In genomic region chr4:1363540-1363939, GRCh38 we compare ENCODE assay signal across 33 cellular contexts. TPM values are rescaled to one million over a fixed set of nuclear protein-coding genes. Genes with fewer than 3 reads are reported as not detected.
"Had no signal": no experiment of that assay in that cellular context is flagged by ENCODE, and none has a peak within 500 bp of the region (broad histone marks: within the 10 kb centered on the region; RNA-seq: fewer than 3 reads in every experiment).

No MANE protein-coding gene starts in this region.

- H3K9me3 Mint-ChIP-seq: activated CD4-positive, alpha-beta T cell treated with anti-CD3 and anti-CD28 coated beads, Interleukin-2, amount 10 ng/mL, durations not matched to agents 24 days and 14 days; activated CD8-positive, alpha-beta T cell treated with anti-CD3 and anti-CD28 coated beads for 36 hours; activated naive CD4-positive, alpha-beta T cell treated with anti-CD3 and anti-CD28 coated beads for 36 hours; activated naive CD4-positive, alpha-beta T cell treated with anti-CD3 and anti-CD28 coated beads, Interleukin-2, amount 50 U/mL, for 72 hours; activated T-cell treated with anti-CD3 and anti-CD28 coated beads, Interleukin-2, amount 50 U/mL, for 24 hours; activated T-helper 1 cell treated with anti-CD3 and anti-CD28 coated beads, Interleukin-12 subunit alpha, Interleukin-12 subunit beta, Interleukin-2, Interleukin-4 antibody, amounts not matched to agents 30 ng/mL and 10 ng/mL and 1 ng/mL, durations not matched to agents 14 hours and 24 hours and 36 hours; IgD-negative memory B cell had no signal

- H3K27me3 Mint-ChIP-seq: activated CD4-positive, alpha-beta T cell treated with anti-CD3 and anti-CD28 coated beads, Interleukin-2, amount 10 ng/mL, durations not matched to agents 24 days and 14 days; activated CD8-positive, alpha-beta T cell treated with anti-CD3 and anti-CD28 coated beads for 36 hours; activated T-cell treated with anti-CD3 and anti-CD28 coated beads, Interleukin-2, amount 50 U/mL, for 24 hours; IgD-negative memory B cell had no signal

- DNase-seq: activated CD4-positive, alpha-beta T cell treated with anti-CD3 and anti-CD28 coated beads, Interleukin-2, amount 10 ng/mL, durations not matched to agents 24 days and 14 days; activated CD4-positive, alpha-beta T cell treated with anti-CD3 and anti-CD28 coated beads, Interleukin-2, amount 50 U/mL, for 4 hours; activated CD8-positive, alpha-beta T cell treated with anti-CD3 and anti-CD28 coated beads for 36 hours; activated gamma-delta T cell treated with Interleukin-2 at 50 U/mL for 16 hours; activated naive CD4-positive, alpha-beta T cell treated with anti-CD3 and anti-CD28 coated beads for 36 hours; activated T-cell treated with anti-CD3 and anti-CD28 coated beads, Interleukin-2, amount 50 U/mL, for 24 hours; adrenal gland; body of pancreas; caudate nucleus; cerebellar nuclear complex; Karpas-422; KBM-7; NCI-H1048; NCI-H1105 treated with DMSO at 0.1 percent for 48 hours; NCI-H146; NCI-H187; NCI-H2029 treated with DMSO at 0.1 percent for 48 hours; NCI-H2107; NCI-H510A; NCI-H526; PC-9; Right ventricle myocardium superior; T1000 had no signal

- H3K27ac Mint-ChIP-seq: activated CD4-positive, alpha-beta T cell treated with anti-CD3 and anti-CD28 coated beads, Interleukin-2, amount 10 ng/mL, durations not matched to agents 24 days and 14 days; activated CD8-positive, alpha-beta T cell treated with anti-CD3 and anti-CD28 coated beads for 36 hours; activated naive CD4-positive, alpha-beta T cell treated with anti-CD3 and anti-CD28 coated beads for 36 hours; activated naive CD4-positive, alpha-beta T cell treated with anti-CD3 and anti-CD28 coated beads, Interleukin-2, amount 50 U/mL, for 72 hours; activated T-cell treated with anti-CD3 and anti-CD28 coated beads, Interleukin-2, amount 50 U/mL, for 24 hours; activated T-helper 1 cell treated with anti-CD3 and anti-CD28 coated beads, Interleukin-12 subunit alpha, Interleukin-12 subunit beta, Interleukin-2, Interleukin-4 antibody, amounts not matched to agents 30 ng/mL and 10 ng/mL and 1 ng/mL, durations not matched to agents 14 hours and 24 hours and 36 hours; IgD-negative memory B cell had no signal

- H3K4me3 Mint-ChIP-seq: activated CD4-positive, alpha-beta T cell treated with anti-CD3 and anti-CD28 coated beads, Interleukin-2, amount 10 ng/mL, durations not matched to agents 24 days and 14 days; activated CD8-positive, alpha-beta T cell treated with anti-CD3 and anti-CD28 coated beads for 36 hours; activated naive CD4-positive, alpha-beta T cell treated with anti-CD3 and anti-CD28 coated beads for 36 hours; activated T-cell treated with anti-CD3 and anti-CD28 coated beads, Interleukin-2, amount 50 U/mL, for 24 hours; activated T-helper 1 cell treated with anti-CD3 and anti-CD28 coated beads, Interleukin-12 subunit alpha, Interleukin-12 subunit beta, Interleukin-2, Interleukin-4 antibody, amounts not matched to agents 30 ng/mL and 10 ng/mL and 1 ng/mL, durations not matched to agents 14 hours and 24 hours and 36 hours; IgD-negative memory B cell had no signal

- H3K4me1 Mint-ChIP-seq: activated CD4-positive, alpha-beta T cell treated with anti-CD3 and anti-CD28 coated beads, Interleukin-2, amount 10 ng/mL, durations not matched to agents 24 days and 14 days; IgD-negative memory B cell had no signal

- H3K36me3 Mint-ChIP-seq: activated naive CD4-positive, alpha-beta T cell treated with anti-CD3 and anti-CD28 coated beads, Interleukin-2, amount 50 U/mL, for 72 hours had no signal

RNA-seq across cellular contexts. Expression of gene NKX1-1, which starts 42.7 kb away (rescaled TPM):
- total RNA-seq: activated CD4-positive, alpha-beta T cell treated with anti-CD3 and anti-CD28 coated beads, Interleukin-2, amount 10 ng/mL, durations not matched to agents 24 days and 14 days; activated CD8-positive, alpha-beta memory T cell treated with anti-CD3 and anti-CD28 coated beads for 36 hours; activated CD8-positive, alpha-beta T cell treated with anti-CD3 and anti-CD28 coated beads for 36 hours; activated naive CD4-positive, alpha-beta T cell treated with anti-CD3 and anti-CD28 coated beads for 36 hours; activated naive CD4-positive, alpha-beta T cell treated with anti-CD3 and anti-CD28 coated beads, Interleukin-2, amount 50 U/mL, for 72 hours; activated T-helper 1 cell treated with anti-CD3 and anti-CD28 coated beads, Interleukin-12 subunit alpha, Interleukin-12 subunit beta, Interleukin-2, Interleukin-4 antibody, amounts not matched to agents 30 ng/mL and 10 ng/mL and 1 ng/mL, durations not matched to agents 14 hours and 24 hours and 36 hours; adrenal gland; astrocyte; body of pancreas; breast epithelium; MCF 10A; OCI-LY7; PC-9; Right ventricle myocardium superior; T-helper 1 cell treated with Interleukin-12 subunit alpha and Interleukin-12 subunit beta and Interleukin-4 antibody, amounts not matched to agents 30 ng/mL and 1 ng/mL, for 36 hours; T-helper 2 cell treated with Interferon-gamma antibody and Interleukin-4, amounts not matched to agents 100 ng/mL and 5 ng/mL, for 36 hours had no signal
